8 cellular contexts compared by ENCODE assay signal in genomic region chr19:17226002-17226933, GRCh38. TPM values are rescaled to one million over a fixed set of nuclear protein-coding genes. Genes with fewer than 3 reads are reported as not detected.
DNase-seq lines count a peak whose midpoint lies in the region; ATAC-seq and TF ChIP-seq lines count a peak whose summit lies in the region.

OCEL1 (plus strand) TSS chr19:17226226; CDS start chr19:17226248, 22 bp downstream.

- peaks cover 3% of the 10 kb centered on the region for H3K36me3 ChIP-seq in suprapubic skin

- ATAC-seq in HG02610 (IDR thresholded peaks at IDR 0.05; ENCODE audit: unreplicated experiment), result peak; percentile 91
- peak; percentile 95 for ATAC-seq in SK-N-SH treated with all-trans-retinoic acid at 6 μM for 48 hours

- CTCF ChIA-PET in GM10248 (lab: Yijun Ruan, JAX), result interaction anchor here (1.1 to 1.9 kb wide), 6 partner anchors 9 to 74 kb away, joined by 3 to 10 read pairs (median 4); partner anchors contain the start of gene USE1

- DNase-seq in GM10248 (ENCODE audit: extremely low spot score) (peak; percentile 95), NCI-H1092 treated with DMSO at 0.1 percent for 48 hours (lab: John Stamatoyannopoulos, UW) (peak; percentile 98), globus pallidus (ENCODE audit: low spot score) (peak; percentile 98), nucleus accumbens (lab: John Stamatoyannopoulos, UW) (peak; percentile 82 to 99 (median 97)), suprapubic skin (ENCODE audit: low spot score in 2 of 2) (peak; percentile 99 to 100)
- peak; percentile 97 for DNase-seq in activated naive CD4-positive, alpha-beta T cell treated with anti-CD3 and anti-CD28 coated beads, Interleukin-2, amount 50 U/mL, for 16 hours

- POLR2A ChIA-PET in GM10248 (lab: Yijun Ruan, JAX), result interaction anchor here (0.5 to 1.8 kb wide), 4 partner anchors 8 to 17 kb away, joined by 3 to 6 read pairs (median 6); partner anchors contain the start of gene USE1

- H3K4me1 ChIP-seq in suprapubic skin, result peaks cover 23% of the 10 kb centered on the region

- TF ChIP-seq POLR2A in suprapubic skin (IDR thresholded peaks at IDR 0.05), result peak in 1 of 2 donors; percentile 13

- no peak for TF ChIP-seq CTCF in GM10248 (IDR thresholded peaks at IDR 0.05; ENCODE audit: control extremely low read depth, extremely low read depth, low read depth, missing control alignments)
- TF ChIP-seq CTCF in suprapubic skin (IDR thresholded peaks at IDR 0.05), result no peak

- H3K27me3 ChIP-seq in suprapubic skin, result no peaks in the 10 kb centered on the region

- 0% methylated on average over 6 of the region's 90 CpGs for WGBS in suprapubic skin

- peak within 1 kb of the TSS; percentile 81 for H3K27ac ChIP-seq in suprapubic skin

- no peaks in the 10 kb centered on the region for H3K9me3 ChIP-seq in suprapubic skin

- peak within 1 kb of the TSS; percentile 67 for H3K4me3 ChIP-seq in suprapubic skin

- TF ChIP-seq EP300 in suprapubic skin (IDR thresholded peaks at IDR 0.05), result no peak

TF ChIP-seq in SK-N-SH treated with all-trans-retinoic acid at 6 μM for 48 hours, 23 proteins besides CTCF, POLR2A, EP300 and RAD21:
- TF ChIP-seq TCF4 (CRISPR knock-in tag; IDR thresholded peaks at IDR 0.05; ENCODE audit: borderline replicate concordance), result no peak
- no peak for TF ChIP-seq RARB (CRISPR knock-in tag; IDR thresholded peaks at IDR 0.05)
- 0 out of 2 replicates have a peak, but pooled peaks have one; percentile 46 for TF ChIP-seq PATZ1 (CRISPR knock-in tag; IDR thresholded peaks at IDR 0.05; ENCODE audit: borderline replicate concordance)
- TF ChIP-seq ISL1 (CRISPR knock-in tag; IDR thresholded peaks at IDR 0.05), result no peak

RNA-seq across cellular contexts. Expression of gene OCEL1, which starts in this region (rescaled TPM):
- total RNA-seq in suprapubic skin, result 1 to 10 TPM; 2.7 to 9.7 (median 4.8) TPM

Comparison
In these comparisons a context has a peak if more than half of its experiments do, and no peak if none do; other contexts are left out.
1. Peak in every context shown above with its lines: DNase-seq, ATAC-seq, H3K4me3 ChIP-seq and H3K27ac ChIP-seq.